Comparison of ENCODE assay signal across 1 cellular context in the genomic region with DNA sequence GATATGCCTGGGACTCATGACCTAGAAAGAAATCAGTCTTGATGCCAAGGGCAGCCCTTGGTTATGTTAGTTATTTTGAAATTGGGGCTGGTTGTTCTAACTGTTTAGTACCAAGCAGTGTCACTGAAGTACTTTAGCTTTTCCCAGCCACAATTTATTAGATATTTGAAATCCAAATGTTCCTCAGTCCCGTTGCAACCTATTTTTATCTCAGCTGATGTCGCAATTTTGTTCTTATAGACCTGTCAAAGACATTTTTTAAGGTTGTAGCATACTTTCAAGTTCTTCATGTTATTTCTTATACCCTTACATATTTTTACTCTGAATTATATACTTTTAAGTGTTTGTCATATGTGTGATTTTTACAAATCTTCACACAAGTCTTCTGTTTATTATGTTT.
A peak's percentile ranks its signal among the peaks of the same experiment; 100 is the strongest.
TF ChIP-seq lines count a peak whose summit lies in the region.

No MANE protein-coding gene starts in this region.

TF ChIP-seq in H1, 55 proteins besides CTCF, POLR2A, EP300 and RAD21:
- peak; percentile 42; the same call in 1 of the 2 replicates for TF ChIP-seq CEBPB (IDR thresholded peaks at IDR 0.05; ENCODE audit: low read depth, low read length)
- TF ChIP-seq RBBP5 (IDR thresholded peaks at IDR 0.05; ENCODE audit: borderline replicate concordance, low read depth, low read length), result no peak
